Comparison of ENCODE assay signal across 31 cellular contexts in genomic region chr4:188197566-188197965, GRCh38. TPM values are rescaled to one million over a fixed set of nuclear protein-coding genes. Genes with fewer than 3 reads are reported as not detected.
"Had no signal": no experiment of that assay in that cellular context is flagged by ENCODE, and none has a peak within 500 bp of the region (broad histone marks: within the 10 kb centered on the region; RNA-seq: fewer than 3 reads in every experiment).

No MANE protein-coding gene starts in this region.

- H3K9me3 ChIP-seq: colonic mucosa, esophagus squamous epithelium, gastrocnemius medialis, lower lobe of right lung, mucosa of descending colon had no signal

- H3K36me3 ChIP-seq: colonic mucosa, esophagus squamous epithelium, gastrocnemius medialis, heart right ventricle, left lung, lower lobe of right lung had no signal

- H3K4me3 ChIP-seq: colonic mucosa, esophagus squamous epithelium, gastrocnemius medialis, heart right ventricle, left lung, lower lobe of right lung, mucosa of descending colon had no signal

- H3K4me1 ChIP-seq: colonic mucosa, esophagus squamous epithelium, gastrocnemius medialis, left lung, lower lobe of right lung had no signal

- H3K27me3 ChIP-seq: colonic mucosa, esophagus squamous epithelium, gastrocnemius medialis, left lung had no signal

- DNase-seq: colonic mucosa; cortex of kidney; effector CD8-positive, alpha-beta T cell; effector memory CD8-positive, alpha-beta T cell; endodermal cell; erythroblast; esophagus squamous epithelium; foreskin fibroblast; foreskin melanocyte; gastrocnemius medialis; glutamatergic neuron; heart right ventricle; hippocampal formation; left cardiac atrium; left lung; left ventricle myocardium superior; lower lobe of right lung; mesenchymal stem cell; mucosa of descending colon; naive B cell had no signal

- ATAC-seq: effector memory CD8-positive, alpha-beta T cell; esophagus mucosa; gastrocnemius medialis; heart right ventricle; left cardiac atrium; left lung; left ventricle myocardium superior; lower lobe of right lung; mucosa of descending colon had no signal

- FAIRE-seq: endometrium, islet of Langerhans, keratinocyte had no signal

- H3K27ac ChIP-seq: colonic mucosa, epithelial cell of prostate, esophagus squamous epithelium, gastrocnemius medialis, heart right ventricle, left lung, lower lobe of right lung had no signal

RNA-seq across cellular contexts. Expression of gene TRIML1, which starts 58.3 kb away (rescaled TPM):
- total RNA-seq: colonic mucosa, endodermal cell, esophagus mucosa, esophagus squamous epithelium, gastrocnemius medialis, heart right ventricle, kidney epithelial cell, left cardiac atrium, left lung, left ventricle myocardium superior, lower leg skin, lower lobe of right lung, lung microvascular endothelial cell, mesenteric fat pad, mesothelial cell of epicardium, mucosa of descending colon, myocyte had no signal
- polyA plus RNA-seq: heart right ventricle, keratinocyte had no signal
